In the genomic region with DNA sequence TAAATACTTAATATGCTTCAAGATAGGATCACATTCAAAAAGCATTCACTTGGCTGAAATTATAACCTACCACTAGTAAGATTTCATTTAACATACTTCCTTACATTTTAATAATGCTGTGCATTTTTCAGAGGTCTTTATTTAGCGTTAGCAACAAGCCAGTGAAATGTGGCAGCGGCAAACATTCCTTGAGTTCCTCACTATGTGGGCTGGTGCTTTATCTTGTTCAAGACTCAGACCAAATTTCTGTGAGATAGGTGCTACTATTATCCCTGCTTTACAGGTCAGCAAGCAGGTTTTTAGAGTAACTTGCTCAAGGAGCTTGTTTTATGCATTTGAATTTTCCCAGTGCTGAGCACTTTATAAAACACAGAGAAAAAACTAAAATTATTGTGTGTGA, we compare ENCODE assay signal across 1 cellular context.
TF ChIP-seq lines count a peak whose summit lies in the region.

No MANE protein-coding gene starts in this region.

TF ChIP-seq in H1, 55 proteins besides CTCF, POLR2A, EP300 and RAD21:
- TF ChIP-seq NANOG (IDR thresholded peaks at IDR 0.05; ENCODE audit: insufficient read depth, low read depth, low read length, poor library complexity, severe bottlenecking): no peak
- TF ChIP-seq TEAD4 (IDR thresholded peaks at IDR 0.05; ENCODE audit: low read depth, low read length): peak; percentile 44; the same call in 1 of the 2 replicates
